Comparison of ENCODE assay signal across 8 cellular contexts in genomic region chr7:7566651-7567611, GRCh38. TPM values are rescaled to one million over a fixed set of nuclear protein-coding genes. Genes with fewer than 3 reads are reported as not detected.
DNase-seq lines count a peak whose midpoint lies in the region; TF ChIP-seq lines count a peak whose summit lies in the region.

Gene MIOS, plus strand, starts transcription at chr7:7566884. Its CDS starts 5,592 bp downstream, at chr7:7572476.

- TF ChIP-seq CTCF in SU-DHL-6 (IDR thresholded peaks at IDR 0.05; ENCODE audit: insufficient read depth, low read length, poor library complexity, severe bottlenecking) = no peak
- no peak for TF ChIP-seq CTCF in glutamatergic neuron (IDR thresholded peaks at IDR 0.05; ENCODE audit: partially characterized antibody, unreplicated experiment)
- TF ChIP-seq CTCF in ovary (IDR thresholded peaks at IDR 0.05) = no peak

- H3K79me2 ChIP-seq in GM23248 (ENCODE audit: insufficient read depth) (peaks cover 44% of the 10 kb centered on the region), Karpas-422 (ENCODE audit: low read length) (peaks cover 48% of the 10 kb centered on the region), SU-DHL-6 (ENCODE audit: insufficient read depth, low read length) (peaks cover 47% of the 10 kb centered on the region)

- H3K27ac Mint-ChIP-seq in activated naive CD8-positive, alpha-beta T cell treated with anti-CD3 and anti-CD28 coated beads for 36 hours = peak within 1 kb of the TSS; percentile 85
- H3K27ac Mint-ChIP-seq in glutamatergic neuron (ENCODE audit: unreplicated experiment) = peak within 1 kb of the TSS; percentile 73

- H3K4me3 Mint-ChIP-seq in activated naive CD8-positive, alpha-beta T cell treated with anti-CD3 and anti-CD28 coated beads for 36 hours = peak within 1 kb of the TSS; percentile 84
- H3K4me3 Mint-ChIP-seq in glutamatergic neuron (ENCODE audit: unreplicated experiment) = peak within 1 kb of the TSS; percentile 93

- no peak for TF ChIP-seq EP300 in ovary (IDR thresholded peaks at IDR 0.05)

- no peaks in the 10 kb centered on the region for H4K20me1 ChIP-seq in GM23248 (ENCODE audit: insufficient read depth)
- no peaks in the 10 kb centered on the region for H4K20me1 ChIP-seq in Karpas-422 (ENCODE audit: insufficient read depth, low read depth, low read length)
- H4K20me1 ChIP-seq in SU-DHL-6 (ENCODE audit: low read depth, low read length) = no peaks in the 10 kb centered on the region

- H3K9ac ChIP-seq in GM23248 (peak within 1 kb of the TSS; percentile 87), Karpas-422 (ENCODE audit: low read length) (peak within 1 kb of the TSS; percentile 91), SU-DHL-6 (ENCODE audit: low read length) (peak within 1 kb of the TSS; percentile 91)

- H3F3A ChIP-seq in GM23248 (ENCODE audit: insufficient read depth) (peaks cover 38% of the 10 kb centered on the region), SU-DHL-6 (ENCODE audit: insufficient read depth) (peaks cover 28% of the 10 kb centered on the region)

- H3K4me1 Mint-ChIP-seq in activated naive CD8-positive, alpha-beta T cell treated with anti-CD3 and anti-CD28 coated beads for 36 hours = peaks cover 28% of the 10 kb centered on the region
- peaks cover 11% of the 10 kb centered on the region for H3K4me1 Mint-ChIP-seq in glutamatergic neuron (ENCODE audit: low read depth, unreplicated experiment)

- DNase-seq in GDM1 (lab: John Stamatoyannopoulos, UW) (peak; percentile 80), GM23248 (peak; percentile 85), Karpas-422 (peak; percentile 93), glutamatergic neuron (peak; percentile 88), ovary (peak; percentile 83 to 92 (median 88))
- peak; percentile 87 for DNase-seq in activated naive CD8-positive, alpha-beta T cell treated with anti-CD3 and anti-CD28 coated beads for 36 hours

- H2AFZ ChIP-seq in GM23248 (peak within 1 kb of the TSS; percentile 85), Karpas-422 (ENCODE audit: low read length) (peak within 1 kb of the TSS; percentile 85), SU-DHL-6 (ENCODE audit: low read depth, low read length, severe bottlenecking) (peak within 1 kb of the TSS; percentile 81)

- 0% methylated on average over 60 to 70 of the region's 96 CpGs for WGBS in GM23248 (ENCODE audit: low coverage in 1 of 2, low lambda C conversion rate in 2 of 2, missing lambda C conversion rate in 2 of 2), 2 experiments
- WGBS in ovary, 3 donors = 0 to 1% (median 0%) methylated on average over 80 to 96 of the region's 96 CpGs
- WGBS in thymus = under 1% methylated on average over 96 of the region's 96 CpGs

- no peaks in the 10 kb centered on the region for H3K27me3 ChIP-seq in GM23248 (replicated peaks; ENCODE audit: insufficient read depth)
- H3K27me3 ChIP-seq in Karpas-422 (ENCODE audit: low read length) = no peaks in the 10 kb centered on the region
- no peaks in the 10 kb centered on the region for H3K27me3 ChIP-seq in SU-DHL-6 (ENCODE audit: low read length)
- no peaks in the 10 kb centered on the region for H3K27me3 ChIP-seq in ovary
- no peaks in the 10 kb centered on the region for H3K27me3 ChIP-seq in thymus (ENCODE audit: control insufficient read depth, insufficient read depth)

- H3K9me3 ChIP-seq in GM23248 (ENCODE audit: low read depth) (no peaks in the 10 kb centered on the region), Karpas-422 (ENCODE audit: low read length) (no peaks in the 10 kb centered on the region), SU-DHL-6 (ENCODE audit: insufficient read depth, low read length) (no peaks in the 10 kb centered on the region), ovary (no peaks in the 10 kb centered on the region), thymus (ENCODE audit: control insufficient read depth) (no peaks in the 10 kb centered on the region)

- H3K4me1 ChIP-seq in GM23248 (ENCODE audit: insufficient read depth) (peaks cover 28% of the 10 kb centered on the region), Karpas-422 (ENCODE audit: low read length) (peaks cover 28% of the 10 kb centered on the region), ovary (ENCODE audit: insufficient read depth) (peaks cover 5% of the 10 kb centered on the region), thymus (ENCODE audit: control insufficient read depth, insufficient read depth, low read length) (peaks cover 6% of the 10 kb centered on the region)

- H3K36me3 ChIP-seq in GM23248 (ENCODE audit: low read depth) = no peaks in the 10 kb centered on the region
- peaks cover 25% of the 10 kb centered on the region for H3K36me3 ChIP-seq in Karpas-422 (ENCODE audit: insufficient read depth, low read length)
- H3K36me3 ChIP-seq in SU-DHL-6 (ENCODE audit: low read length) = peaks cover 2% of the 10 kb centered on the region; the same call in 1 of the 2 replicates
- H3K36me3 ChIP-seq in ovary = no peaks in the 10 kb centered on the region
- no peaks in the 10 kb centered on the region for H3K36me3 ChIP-seq in thymus (ENCODE audit: control insufficient read depth, insufficient read depth)

- H3K9me3 Mint-ChIP-seq in activated naive CD8-positive, alpha-beta T cell treated with anti-CD3 and anti-CD28 coated beads for 36 hours = no peaks in the 10 kb centered on the region
- peaks cover 5% of the 10 kb centered on the region for H3K9me3 Mint-ChIP-seq in glutamatergic neuron (ENCODE audit: unreplicated experiment)

- H3K36me3 Mint-ChIP-seq in activated naive CD8-positive, alpha-beta T cell treated with anti-CD3 and anti-CD28 coated beads for 36 hours = peaks cover 30% of the 10 kb centered on the region
- peaks cover 12% of the 10 kb centered on the region for H3K36me3 Mint-ChIP-seq in glutamatergic neuron (ENCODE audit: unreplicated experiment)

- no peaks in the 10 kb centered on the region for H3K27me3 Mint-ChIP-seq in activated naive CD8-positive, alpha-beta T cell treated with anti-CD3 and anti-CD28 coated beads for 36 hours
- H3K27me3 Mint-ChIP-seq in glutamatergic neuron (ENCODE audit: unreplicated experiment) = no peaks in the 10 kb centered on the region

- intact Hi-C loops in ovary (cut with DNase I) = no loop called here

- peak; percentile 56 for TF ChIP-seq POLR2A in ovary (IDR thresholded peaks at IDR 0.05)

- H3K27ac ChIP-seq in GM23248 (peak within 1 kb of the TSS; percentile 62), Karpas-422 (ENCODE audit: low read length) (peak within 1 kb of the TSS; percentile 86), SU-DHL-6 (ENCODE audit: low read depth, low read length) (peak within 1 kb of the TSS; percentile 88), ovary (peak within 1 kb of the TSS; percentile 84 to 94), thymus (ENCODE audit: low read depth) (peak within 1 kb of the TSS; percentile 88)

- H3K4me2 ChIP-seq in GM23248 (ENCODE audit: unreplicated experiment) = peak within 1 kb of the TSS; percentile 79
- peak within 1 kb of the TSS; percentile 84 for H3K4me2 ChIP-seq in Karpas-422 (ENCODE audit: low read depth, low read length, poor library complexity, severe bottlenecking)
- peak within 1 kb of the TSS; percentile 89 for H3K4me2 ChIP-seq in SU-DHL-6 (ENCODE audit: low read depth, low read length, poor library complexity, severe bottlenecking)

- in situ Hi-C loops in GM23248 (cut with MboI) = no loop called here

- H3K4me3 ChIP-seq in GM23248 (peak within 1 kb of the TSS; percentile 76), Karpas-422 (ENCODE audit: low read length) (peak within 1 kb of the TSS; percentile 88), SU-DHL-6 (ENCODE audit: insufficient read depth, low read length, poor library complexity, severe bottlenecking) (peak within 1 kb of the TSS; percentile 95), ovary (peak within 1 kb of the TSS; percentile 77), thymus (ENCODE audit: low read length) (peak within 1 kb of the TSS; percentile 72)

- H3K9me2 ChIP-seq in GM23248 (ENCODE audit: insufficient read depth) = 0 out of 2 replicates have a peak, but pooled peaks cover under 1% of the 10 kb centered on the region
- H3K9me2 ChIP-seq in Karpas-422 (replicated peaks; ENCODE audit: insufficient read depth, low read length) = no peaks in the 10 kb centered on the region
- no peaks in the 10 kb centered on the region for H3K9me2 ChIP-seq in SU-DHL-6 (replicated peaks; ENCODE audit: insufficient read depth, low read length)

RNA-seq across cellular contexts. Expression of gene MIOS, which starts in this region (rescaled TPM):
- total RNA-seq in GM23248 (2014; rRNA removed; shearing (Covaris generic)) = 29.7 and 47.8 TPM in 2 replicates
- 12.4 and 13.3 TPM in 2 replicates for polyA plus RNA-seq in GM23248 (2016; fragmentation: Nextera tagmentation; extraction: Ambion mirVana)
- 89.1 and 105 TPM in 2 replicates for total RNA-seq in Karpas-422 (2014; rRNA removed; shearing (Covaris generic); ENCODE audit: low replicate concordance)
- total RNA-seq in activated naive CD8-positive, alpha-beta T cell treated with anti-CD3 and anti-CD28 coated beads for 36 hours = 10 to 100 TPM; 55.3 to 60.2 TPM
- total RNA-seq in glutamatergic neuron (ENCODE audit: unreplicated experiment) = 30.9 TPM
- 10 to 100 TPM; 25.4 to 49.2 (median 29.6) TPM for total RNA-seq in ovary
- polyA plus RNA-seq in ovary = 10 to 100 TPM; 11.2 to 16.1 TPM
- polyA plus RNA-seq in thymus = 26.7 TPM

Comparison
In these comparisons a context has a peak if more than half of its experiments do, and no peak if none do; other contexts are left out.
1. Peak in every context shown above with its lines: DNase-seq, H3K4me3 ChIP-seq and H3K27ac ChIP-seq.